ENCODE assay signal across 22 cellular contexts in the genomic region with DNA sequence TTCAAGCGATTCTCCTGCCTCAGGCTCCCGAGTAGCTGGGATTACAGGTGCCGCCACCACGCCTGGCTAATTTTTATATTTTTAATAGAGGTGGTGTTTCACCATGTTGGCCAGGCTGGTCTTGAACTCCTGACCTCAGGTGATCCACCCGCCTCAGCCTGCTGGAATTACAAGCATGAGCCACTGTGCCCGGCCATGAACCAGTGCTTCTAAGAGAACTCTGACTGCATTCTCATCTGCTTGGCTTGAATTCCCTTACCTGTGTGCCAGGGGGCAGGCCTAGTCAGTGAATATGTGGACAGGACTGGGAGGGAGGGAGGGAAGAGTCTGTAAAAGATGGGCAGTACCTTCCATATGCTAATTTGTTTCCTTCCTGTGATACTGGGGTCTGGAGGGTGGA. TPM values are rescaled to one million over a fixed set of nuclear protein-coding genes. Genes with fewer than 3 reads are reported as not detected.
"Had no signal": no experiment of that assay in that cellular context is flagged by ENCODE, and none has a peak within 500 bp of the region (broad histone marks: within the 10 kb centered on the region; RNA-seq: fewer than 3 reads in every experiment).

No MANE protein-coding gene starts in this region.

- DNase-seq: activated CD4-positive, alpha-beta T cell treated with anti-CD3 and anti-CD28 coated beads, Interleukin-2, amount 10 ng/mL, durations not matched to agents 24 days and 14 days; activated CD4-positive, CD25-positive, alpha-beta regulatory T cell; activated effector memory CD4-positive, alpha-beta T cell treated with Interleukin-2 at 50 U/mL for 16 hours; activated naive CD8-positive, alpha-beta T cell treated with anti-CD3 and anti-CD28 coated beads, Interleukin-2, amount 10 ng/mL, durations not matched to agents 7 days and 5 days; activated T-cell treated with anti-CD3 and anti-CD28 coated beads for 4 hours; anterior cingulate cortex; brain microvascular endothelial cell; cerebellar nuclear complex; effector CD8-positive, alpha-beta T cell; head of caudate nucleus; immature natural killer cell; left cardiac atrium; lower lobe of right lung; naive thymus-derived CD4-positive, alpha-beta T cell; pancreas; stimulated activated CD4-positive, alpha-beta T cell treated with anti-CD3 and anti-CD28 coated beads, Interleukin-4, amount 100 ng/mL, for 1 hour; stimulated activated naive CD4-positive, alpha-beta T cell; transverse colon had no signal

- H3K9me3 Mint-ChIP-seq: activated CD4-positive, alpha-beta T cell treated with anti-CD3 and anti-CD28 coated beads, Interleukin-2, amount 10 ng/mL, durations not matched to agents 24 days and 14 days; activated naive CD8-positive, alpha-beta T cell treated with anti-CD3 and anti-CD28 coated beads, Interleukin-2, amount 10 ng/mL, durations not matched to agents 7 days and 5 days; immature natural killer cell; naive thymus-derived CD4-positive, alpha-beta T cell had no signal

- H3K27me3 ChIP-seq: brain microvascular endothelial cell, pancreas, transverse colon, vagina had no signal

- H3K27me3 Mint-ChIP-seq: activated CD4-positive, alpha-beta T cell treated with anti-CD3 and anti-CD28 coated beads, Interleukin-2, amount 10 ng/mL, durations not matched to agents 24 days and 14 days; activated naive CD8-positive, alpha-beta T cell treated with anti-CD3 and anti-CD28 coated beads, Interleukin-2, amount 10 ng/mL, durations not matched to agents 7 days and 5 days; naive thymus-derived CD4-positive, alpha-beta T cell had no signal

- H3K27ac Mint-ChIP-seq: immature natural killer cell had no signal

- H3K27ac ChIP-seq: brain microvascular endothelial cell, lower lobe of right lung, pancreas, transverse colon, vagina had no signal

- H3K4me3 ChIP-seq: lower lobe of right lung, pancreas, transverse colon, vagina had no signal

- H3K4me3 Mint-ChIP-seq: activated CD4-positive, alpha-beta T cell treated with anti-CD3 and anti-CD28 coated beads, Interleukin-2, amount 10 ng/mL, durations not matched to agents 24 days and 14 days; activated naive CD8-positive, alpha-beta T cell treated with anti-CD3 and anti-CD28 coated beads, Interleukin-2, amount 10 ng/mL, durations not matched to agents 7 days and 5 days; immature natural killer cell; naive thymus-derived CD4-positive, alpha-beta T cell had no signal

RNA-seq across cellular contexts. Expression of gene FOXR1, which starts 39.9 kb away (rescaled TPM):
- total RNA-seq: activated CD4-positive, alpha-beta T cell treated with anti-CD3 and anti-CD28 coated beads, Interleukin-2, amount 10 ng/mL, durations not matched to agents 24 days and 14 days; activated CD8-positive, alpha-beta memory T cell treated with anti-CD3 and anti-CD28 coated beads for 36 hours; activated naive CD8-positive, alpha-beta T cell treated with anti-CD3 and anti-CD28 coated beads, Interleukin-2, amount 10 ng/mL, durations not matched to agents 7 days and 5 days; frontal cortex; left cardiac atrium; lower lobe of right lung; naive thymus-derived CD4-positive, alpha-beta T cell; pancreas; T-helper 2 cell treated with Interferon-gamma antibody and Interleukin-4, amounts not matched to agents 100 ng/mL and 5 ng/mL, for 36 hours; transverse colon; vagina had no signal
- polyA plus RNA-seq: immature natural killer cell; naive thymus-derived CD4-positive, alpha-beta T cell; pancreas had no signal
